Comparison of ENCODE assay signal across 19 cellular contexts in genomic region chr4:168892456-168892855, GRCh38.
A peak's percentile ranks its signal among the peaks of the same experiment; 100 is the strongest.
DNase-seq lines count a peak whose midpoint lies in the region; ATAC-seq and TF ChIP-seq lines count a peak whose summit lies in the region.
"Had no signal": no experiment of that assay in that cellular context is flagged by ENCODE, and none has a peak within 500 bp of the region (broad histone marks: within the 10 kb centered on the region; RNA-seq: fewer than 3 reads in every experiment).

No MANE protein-coding gene starts in this region.

- in situ Hi-C loops in brain microvascular endothelial cell (cut with HindIII; ENCODE audit: low pct_ligation_motif_present, low sequenced_read_pairs): no loop called here

- peak overlapping the region; percentile 13 for H3K27ac ChIP-seq in cardiac muscle cell
- peak overlapping the region; percentile 0 to 97 (median 34) for H3K27ac ChIP-seq in sigmoid colon
- H3K27ac ChIP-seq in thoracic aorta: peak overlapping the region; percentile 1 to 59
- H3K27ac ChIP-seq in brain microvascular endothelial cell: no peak overlapping the region
- H3K27ac ChIP-seq: BLaER1 had no signal

- H3K4me3 Mint-ChIP-seq in chondrocyte (ENCODE audit: unreplicated experiment): no peak overlapping the region
- H3K4me3 Mint-ChIP-seq: CD14-positive monocyte; CD4-positive, alpha-beta memory T cell; HFFc6 had no signal

- no peak for ATAC-seq in left ventricle myocardium superior
- ATAC-seq in thoracic aorta (ENCODE audit: insufficient number of reproducible peaks, low FRiP score, low read depth): no peak
- ATAC-seq in HG03175 (IDR thresholded peaks at IDR 0.05; ENCODE audit: unreplicated experiment): no peak
- ATAC-seq in GM21526 (IDR thresholded peaks at IDR 0.05; ENCODE audit: low FRiP score, unreplicated experiment): no peak
- ATAC-seq: HCT116 had no signal

- H3K9me3 ChIP-seq in cardiac muscle cell (ENCODE audit: low read depth): no peaks in the 10 kb centered on the region
- H3K9me3 ChIP-seq in sigmoid colon: no peaks in the 10 kb centered on the region
- no peaks in the 10 kb centered on the region for H3K9me3 ChIP-seq in thoracic aorta
- H3K9me3 ChIP-seq: BLaER1 had no signal

- H3K36me3 Mint-ChIP-seq in chondrocyte (ENCODE audit: low read depth): peaks cover 65% of the 10 kb centered on the region

- H3K4me1 Mint-ChIP-seq in chondrocyte (ENCODE audit: low read depth): peaks cover 52% of the 10 kb centered on the region
- H3K4me1 Mint-ChIP-seq: CD4-positive, alpha-beta memory T cell had no signal

- no peak for TF ChIP-seq POLR2A in sigmoid colon (IDR thresholded peaks at IDR 0.05)

- peaks cover 70% of the 10 kb centered on the region for H3K36me3 ChIP-seq in cardiac muscle cell
- peaks cover 41 to 95% (median 60%) of the 10 kb centered on the region in 4 donors for H3K36me3 ChIP-seq in sigmoid colon
- H3K36me3 ChIP-seq in thoracic aorta: peaks cover 49% of the 10 kb centered on the region
- H3K36me3 ChIP-seq in brain microvascular endothelial cell (replicated peaks): peaks cover 62% of the 10 kb centered on the region

- intact Hi-C loops in left ventricle myocardium superior (cut with micrococcal nuclease) (no loop called here), sigmoid colon (cut with DNase I) (no loop called here)

- TF ChIP-seq EP300 in sigmoid colon (IDR thresholded peaks at IDR 0.05): no peak

- peak overlapping the region; percentile 66 for H3K27ac Mint-ChIP-seq in chondrocyte (ENCODE audit: unreplicated experiment)
- H3K27ac Mint-ChIP-seq: CD14-positive monocyte; CD4-positive, alpha-beta memory T cell; HFFc6 had no signal

- H3K27me3 ChIP-seq in cardiac muscle cell (no peaks in the 10 kb centered on the region), sigmoid colon (no peaks in the 10 kb centered on the region), thoracic aorta (replicated peaks; ENCODE audit: insufficient read depth) (no peaks in the 10 kb centered on the region), brain microvascular endothelial cell (replicated peaks) (no peaks in the 10 kb centered on the region)
- H3K27me3 ChIP-seq: BLaER1 had no signal

- TF ChIP-seq CTCF in cardiac muscle cell (IDR thresholded peaks at IDR 0.05; ENCODE audit: low read depth, low read length): no peak
- TF ChIP-seq CTCF in chondrocyte (IDR thresholded peaks at IDR 0.05): no peak
- no peak for TF ChIP-seq CTCF in sigmoid colon (IDR thresholded peaks at IDR 0.05)
- TF ChIP-seq CTCF in thoracic aorta (IDR thresholded peaks at IDR 0.05): no peak
- no peak for TF ChIP-seq CTCF in brain microvascular endothelial cell (IDR thresholded peaks at IDR 0.05; ENCODE audit: low read depth, low read length, missing control alignments)

- DNase-seq in cardiac muscle cell (ENCODE audit: low read depth in 1 of 2, low spot score in 1 of 2) (no peak), left ventricle myocardium superior (no peak), chondrocyte (ENCODE audit: low spot score) (no peak), sigmoid colon (no peak), thoracic aorta (ENCODE audit: low spot score) (no peak), brain microvascular endothelial cell (no peak)
- DNase-seq: 8988T; CD4-positive, alpha-beta memory T cell; DMS153; DMS79 treated with DMSO at 0.1 percent for 48 hours; GF-D8; GOT3; H7; HFFc6 had no signal

- H3K4me3 ChIP-seq in cardiac muscle cell (no peak overlapping the region), sigmoid colon (no peak overlapping the region), thoracic aorta (no peak overlapping the region), brain microvascular endothelial cell (ENCODE audit: low read depth, low read length) (no peak overlapping the region)
- H3K4me3 ChIP-seq: BLaER1 had no signal

- no peaks in the 10 kb centered on the region for H3K9me3 Mint-ChIP-seq in chondrocyte (ENCODE audit: low read depth)
- H3K9me3 Mint-ChIP-seq: CD4-positive, alpha-beta memory T cell; HFFc6 had no signal

- no peaks in the 10 kb centered on the region for H3K27me3 Mint-ChIP-seq in chondrocyte (ENCODE audit: low read depth)

- peaks cover 5% of the 10 kb centered on the region for H3K4me1 ChIP-seq in cardiac muscle cell (ENCODE audit: low read depth)
- peaks cover 0 to 22% (median 17%) of the 10 kb centered on the region in 4 donors for H3K4me1 ChIP-seq in sigmoid colon
- H3K4me1 ChIP-seq in thoracic aorta (ENCODE audit: control insufficient read depth in 1 of 2, low read depth in 2 of 2): peaks cover 35 to 60% of the 10 kb centered on the region in 2 donors
- H3K4me1 ChIP-seq: BLaER1 had no signal
